In the genomic region with DNA sequence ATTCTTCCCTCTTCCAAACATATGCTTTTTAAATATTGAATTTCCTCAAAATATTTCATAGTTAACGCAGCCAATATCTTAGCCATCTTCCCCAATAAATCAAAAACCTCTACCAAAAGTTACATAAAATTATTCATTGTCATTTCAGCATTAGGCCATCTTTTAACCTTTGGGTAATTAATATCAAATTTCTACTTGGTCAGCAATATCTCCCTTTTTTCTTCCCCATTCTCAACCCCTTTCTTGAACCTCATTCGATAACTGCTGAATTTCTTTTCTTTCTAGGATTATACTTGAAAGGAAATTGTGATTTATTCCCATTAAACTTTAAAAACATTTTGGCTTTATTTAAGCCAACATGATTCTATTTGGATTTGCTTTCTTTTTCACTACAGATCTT, we compare ENCODE assay signal across 32 cellular contexts.
"Had no signal": no experiment of that assay in that cellular context is flagged by ENCODE, and none has a peak within 500 bp of the region (broad histone marks: within the 10 kb centered on the region; RNA-seq: fewer than 3 reads in every experiment).

No MANE protein-coding gene starts in this region.

- H3K9me3 Mint-ChIP-seq: central memory CD8-positive, alpha-beta T cell had no signal

- H3K9me3 ChIP-seq: gastrocnemius medialis had no signal

- H3K4me1 ChIP-seq: foreskin keratinocyte, gastrocnemius medialis had no signal

- H3K36me3 ChIP-seq: brain microvascular endothelial cell, esophagus muscularis mucosa, gastrocnemius medialis had no signal

- H3K4me3 Mint-ChIP-seq: activated B cell treated with CpG ODN at 0.5 μM for 24 hours; activated CD8-positive, alpha-beta T cell treated with anti-CD3 and anti-CD28 coated beads for 36 hours; activated naive CD8-positive, alpha-beta T cell; activated T-cell treated with anti-CD3 and anti-CD28 coated beads, Interleukin-2, amount 50 U/mL, for 4 hours; activated T-helper 17 cell treated with anti-CD3 and anti-CD28 coated beads, Interleukin-2, amount 50 U/mL, for 72 hours; central memory CD8-positive, alpha-beta T cell; effector memory CD8-positive, alpha-beta T cell; T-helper 17 cell; T-helper 2 cell treated with Interferon-gamma antibody and Interleukin-4, amounts not matched to agents 5 μg/mL and 100 μg/mL, for 36 hours had no signal

- H3K27me3 Mint-ChIP-seq: activated B cell treated with CpG ODN at 0.5 μM for 24 hours; activated CD8-positive, alpha-beta T cell treated with anti-CD3 and anti-CD28 coated beads for 36 hours; activated naive CD8-positive, alpha-beta T cell; activated T-helper 17 cell treated with anti-CD3 and anti-CD28 coated beads, Interleukin-2, amount 50 U/mL, for 72 hours; central memory CD8-positive, alpha-beta T cell; effector memory CD8-positive, alpha-beta T cell; T-helper 17 cell had no signal

- ATAC-seq: activated CD4-positive, CD25-positive, alpha-beta regulatory T cell treated with anti-CD3 and anti-CD28 coated beads, Interleukin-2, amount 50 U/mL, for 24 hours; activated CD8-positive, alpha-beta T cell treated with anti-CD3 and anti-CD28 coated beads for 36 hours; activated T-cell treated with anti-CD3 and anti-CD28 coated beads, Interleukin-2, amount 50 U/mL, for 4 hours; activated T-helper 17 cell treated with anti-CD3 and anti-CD28 coated beads, Interleukin-2, amount 50 U/mL, for 72 hours; effector memory CD8-positive, alpha-beta T cell; foreskin keratinocyte; gastrocnemius medialis; T-helper 17 cell had no signal

- H3K27ac Mint-ChIP-seq: activated B cell treated with CpG ODN at 0.5 μM for 24 hours; activated CD8-positive, alpha-beta T cell treated with anti-CD3 and anti-CD28 coated beads for 36 hours; activated naive CD8-positive, alpha-beta T cell; activated T-helper 17 cell treated with anti-CD3 and anti-CD28 coated beads, Interleukin-2, amount 50 U/mL, for 72 hours; T-helper 17 cell; T-helper 2 cell treated with Interferon-gamma antibody and Interleukin-4, amounts not matched to agents 5 μg/mL and 100 μg/mL, for 36 hours had no signal

- H3K27ac ChIP-seq: brain microvascular endothelial cell, esophagus muscularis mucosa, foreskin keratinocyte, gastrocnemius medialis, WERI-Rb-1 had no signal

- H3K4me3 ChIP-seq: esophagus muscularis mucosa, gastrocnemius medialis had no signal

- H3K27me3 ChIP-seq: brain microvascular endothelial cell, esophagus muscularis mucosa, foreskin keratinocyte, gastrocnemius medialis had no signal

- H3K4me1 Mint-ChIP-seq: activated B cell treated with CpG ODN at 0.5 μM for 24 hours; activated T-helper 17 cell treated with anti-CD3 and anti-CD28 coated beads, Interleukin-2, amount 50 U/mL, for 72 hours; T-helper 17 cell had no signal

- DNase-seq: activated B cell treated with CpG ODN at 0.5 μM for 24 hours; activated CD4-positive, alpha-beta T cell treated with anti-CD3 and anti-CD28 coated beads for 48 hours; activated CD4-positive, alpha-beta T cell treated with anti-CD3 and anti-CD28 coated beads, Interleukin-2, amount 50 U/mL, for 1 hour; activated CD4-positive, alpha-beta T cell treated with anti-CD3 and anti-CD28 coated beads, Interleukin-2, amount 50 U/mL, for 48 hours; activated CD8-positive, alpha-beta memory T cell treated with anti-CD3 and anti-CD28 coated beads for 24 hours; activated CD8-positive, alpha-beta T cell treated with anti-CD3 and anti-CD28 coated beads for 36 hours; activated effector memory CD4-positive, alpha-beta T cell treated with Interleukin-2 at 50 U/mL for 16 hours; activated gamma-delta T cell treated with Interleukin-2 at 50 U/mL for 16 hours; activated naive CD4-positive, alpha-beta T cell treated with anti-CD3 and anti-CD28 coated beads, Interleukin-2, amount 50 U/mL, for 16 hours; activated naive CD4-positive, alpha-beta T cell treated with Interleukin-2 at 50 U/mL for 16 hours; activated T-cell treated with anti-CD3 and anti-CD28 coated beads, Interleukin-2, amount 50 U/mL, for 4 hours; amniotic stem cell; anterior cingulate cortex; brain microvascular endothelial cell; cortex of kidney; dermis blood vessel endothelial cell; effector CD4-positive, alpha-beta T cell; effector memory CD8-positive, alpha-beta T cell; erythroblast; foreskin keratinocyte; gastrocnemius medialis; glutamatergic neuron; T-helper 1 cell; T-helper 17 cell; T1000; WERI-Rb-1 had no signal
